23 cellular contexts compared by ENCODE assay signal in the genomic region with DNA sequence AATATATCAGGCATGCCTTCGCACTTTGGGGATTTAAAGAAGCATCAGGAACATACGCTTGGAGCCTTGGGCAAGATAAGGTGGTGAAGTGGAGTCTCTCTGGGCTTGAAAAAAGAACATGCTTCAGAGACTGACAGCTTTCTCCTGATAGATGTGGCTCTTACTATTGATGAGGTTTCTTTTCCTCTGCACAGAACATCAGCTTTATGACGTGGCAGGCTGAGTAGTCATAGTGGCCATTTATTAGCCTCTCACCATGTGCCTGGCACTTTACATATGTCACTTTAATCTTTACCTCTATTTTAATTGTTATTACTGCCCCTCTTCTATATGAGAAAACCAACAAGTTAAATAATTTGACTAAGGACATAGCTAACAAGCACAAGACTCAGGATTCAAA. TPM values are rescaled to one million over a fixed set of nuclear protein-coding genes. Genes with fewer than 3 reads are reported as not detected.
DNase-seq lines count a peak whose midpoint lies in the region; ATAC-seq and TF ChIP-seq lines count a peak whose summit lies in the region.
"Had no signal": no experiment of that assay in that cellular context is flagged by ENCODE, and none has a peak within 500 bp of the region (broad histone marks: within the 10 kb centered on the region; RNA-seq: fewer than 3 reads in every experiment).

No MANE protein-coding gene starts in this region.

- peaks cover 8% of the 10 kb centered on the region for H3K27me3 Mint-ChIP-seq in endodermal cell (ENCODE audit: insufficient read depth)

- no peaks in the 10 kb centered on the region for H3K4me1 ChIP-seq in endodermal cell (ENCODE audit: control insufficient read depth, insufficient read depth, low read length)
- H3K4me1 ChIP-seq: A549 had no signal

- no peaks in the 10 kb centered on the region for H3K36me3 Mint-ChIP-seq in endodermal cell (ENCODE audit: low read depth)
- H3K36me3 Mint-ChIP-seq: IgD-negative memory B cell had no signal

- peak; percentile 38 for ATAC-seq in GM18498 (IDR thresholded peaks at IDR 0.05; ENCODE audit: unreplicated experiment)
- ATAC-seq in GM18867 (IDR thresholded peaks at IDR 0.05; ENCODE audit: unreplicated experiment): peak; percentile 69
- ATAC-seq in GM19463 (IDR thresholded peaks at IDR 0.05; ENCODE audit: unreplicated experiment): peak; percentile 45
- peak; percentile 33 for ATAC-seq in HG03175 (IDR thresholded peaks at IDR 0.05; ENCODE audit: unreplicated experiment)
- ATAC-seq: A549 had no signal

- no peak overlapping the region for H3K4me3 ChIP-seq in endodermal cell (ENCODE audit: low read length)
- H3K4me3 ChIP-seq: A549, SK-N-MC had no signal

- no peak overlapping the region for H3K9ac ChIP-seq in endodermal cell (ENCODE audit: extremely low read depth, low read length, poor library complexity, severe bottlenecking)

- no peaks in the 10 kb centered on the region for H3K9me3 ChIP-seq in endodermal cell (ENCODE audit: control insufficient read depth, low read length)
- H3K9me3 ChIP-seq: A549 had no signal

- TF ChIP-seq CTCF in endodermal cell (conservative IDR thresholded peaks at IDR 0.05): no peak

- H3K27me3 ChIP-seq in endodermal cell (ENCODE audit: control insufficient read depth, insufficient read depth, low read length, poor library complexity, severe bottlenecking): peaks cover 8% of the 10 kb centered on the region

- no peaks in the 10 kb centered on the region for H3K36me3 ChIP-seq in endodermal cell (ENCODE audit: control insufficient read depth, insufficient read depth, low read length)

- H3K4me1 Mint-ChIP-seq in endodermal cell: no peaks in the 10 kb centered on the region
- H3K4me1 Mint-ChIP-seq: IgD-negative memory B cell had no signal

- no peaks in the 10 kb centered on the region for H3K9me3 Mint-ChIP-seq in endodermal cell

- 90 to 100% methylated on average over 1 to 3 of the region's 3 CpGs for WGBS in endodermal cell (ENCODE audit: insufficient coverage in 1 of 2, insufficient read length in 1 of 2), 2 experiments

- DNase-seq in foreskin melanocyte: no peak
- DNase-seq in AG20443 (ENCODE audit: low spot score): no peak
- DNase-seq in NCI-H1694 treated with DMSO at 0.1 percent for 48 hours (lab: John Stamatoyannopoulos, UW): no peak
- no peak for DNase-seq in endodermal cell
- DNase-seq: DMS 273 treated with DMSO at 0.1 percent for 48 hours, GF-D8, GOT3, Kasumi-1, MM.1S, NCI-H1105, NCI-H1694, NCI-H446, NCI-H69, Right ventricle myocardium superior had no signal

- H3K27ac Mint-ChIP-seq in endodermal cell: no peak overlapping the region
- H3K27ac Mint-ChIP-seq: IgD-negative memory B cell had no signal

- H3K27ac ChIP-seq in endodermal cell (ENCODE audit: low read depth, low read length): no peak overlapping the region
- H3K27ac ChIP-seq: A549, C4-2B, HL-60, SK-N-MC had no signal

- H3K4me3 Mint-ChIP-seq in endodermal cell: no peak overlapping the region
- H3K4me3 Mint-ChIP-seq: IgD-negative memory B cell had no signal

RNA-seq across cellular contexts. Expression of a gene that starts 19.0 kb away (rescaled TPM):
- 10 to 100 TPM; 16.0 to 20.5 TPM for total RNA-seq in endodermal cell
- 17.6 TPM for polyA plus RNA-seq in endodermal cell (2013, experiment 1 of 2)
- 17.5 TPM for polyA plus RNA-seq in endodermal cell (2013, experiment 2 of 2)
